In the genomic region with DNA sequence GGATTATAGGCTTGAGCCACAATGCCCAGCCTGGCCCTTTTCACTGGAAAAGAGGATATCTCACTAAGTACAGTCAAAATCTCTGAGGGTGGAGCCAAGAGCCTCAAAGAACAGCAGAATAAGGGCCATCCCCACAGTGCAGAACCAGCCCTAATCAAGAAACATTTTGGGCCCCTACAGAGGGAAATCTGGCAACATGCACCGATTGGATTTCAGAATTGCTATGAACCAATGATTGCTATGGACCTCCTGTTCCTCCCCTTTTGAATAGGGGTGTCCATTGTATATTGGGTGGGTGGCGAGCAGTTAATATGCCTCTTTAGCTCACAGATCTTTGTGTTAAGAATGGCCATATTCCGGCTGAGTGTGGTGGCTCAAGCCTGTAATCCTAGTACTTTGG, we compare ENCODE assay signal across 29 cellular contexts. TPM values are rescaled to one million over a fixed set of nuclear protein-coding genes. Genes with fewer than 3 reads are reported as not detected.
"Had no signal": no experiment of that assay in that cellular context is flagged by ENCODE, and none has a peak within 500 bp of the region (broad histone marks: within the 10 kb centered on the region; RNA-seq: fewer than 3 reads in every experiment).

No MANE protein-coding gene starts in this region.

- H3K36me3 Mint-ChIP-seq: immature natural killer cell; natural killer cell treated with Interleukin-12 subunit alpha and Interleukin-12 subunit beta and Interleukin-15 and Interleukin-18, amount 100 ng/mL, for 72 hours; stimulated activated memory B cell treated with anti-CD40 and anti-IgM and Interleukin-4, amounts not matched to agents 10 μg/mL and 1 μg/mL and 100 μg/mL, for 72 hours had no signal

- H3K27me3 Mint-ChIP-seq: progenitor cell of endocrine pancreas had no signal

- H3K27ac Mint-ChIP-seq: immature natural killer cell; naive thymus-derived CD4-positive, alpha-beta T cell; natural killer cell treated with Interleukin-12 subunit alpha and Interleukin-12 subunit beta and Interleukin-15 and Interleukin-18, amount 100 ng/mL, for 72 hours; progenitor cell of endocrine pancreas; stimulated activated memory B cell treated with anti-CD40 and anti-IgM and Interleukin-4, amounts not matched to agents 10 μg/mL and 1 μg/mL and 100 μg/mL, for 72 hours had no signal

- H3K27me3 ChIP-seq: heart left ventricle, left lung, ovary, right atrium auricular region, right lobe of liver, testis, thyroid gland, transverse colon, upper lobe of right lung had no signal

- DNase-seq: heart left ventricle; hypothalamus; immature natural killer cell; kidney glomerular epithelial cell; left cardiac atrium; left lung; lower lobe of right lung; mammary epithelial cell; mesenchymal stem cell; midbrain; mucosa of descending colon; naive thymus-derived CD4-positive, alpha-beta T cell; ovary; stimulated activated CD4-positive, alpha-beta T cell treated with anti-CD3 and anti-CD28 coated beads, Interleukin-1b, Interleukin-23, amount 100 ng/mL, for 48 hours; stimulated activated CD4-positive, alpha-beta T cell treated with anti-CD3 and anti-CD28 coated beads, Interleukin-2, amount 100 ng/mL, for 48 hours; stimulated activated CD4-positive, alpha-beta T cell treated with anti-CD3 and anti-CD28 coated beads, Interleukin-4, amount 100 ng/mL, for 4 hours; stimulated activated CD8-positive, alpha-beta memory T cell treated with anti-CD3 and anti-CD28 coated beads, Interleukin-4, amount 100 ng/mL, for 48 hours; stimulated activated naive CD4-positive, alpha-beta T cell treated with Interleukin-2 at 50 U/mL for 16 hours; stomach; testis; thyroid gland; transverse colon; upper lobe of right lung had no signal

- ATAC-seq: heart left ventricle; left cardiac atrium; left lung; lower lobe of right lung; mucosa of descending colon; naive thymus-derived CD4-positive, alpha-beta T cell; natural killer cell treated with Interleukin-12 subunit alpha and Interleukin-12 subunit beta and Interleukin-15 and Interleukin-18, amount 100 ng/mL, for 72 hours; right lobe of liver; stimulated activated memory B cell treated with anti-CD40 and anti-IgM and Interleukin-4, amounts not matched to agents 10 μg/mL and 1 μg/mL and 100 μg/mL, for 72 hours; upper lobe of right lung had no signal

- H3K4me3 Mint-ChIP-seq: immature natural killer cell; naive thymus-derived CD4-positive, alpha-beta T cell; natural killer cell treated with Interleukin-12 subunit alpha and Interleukin-12 subunit beta and Interleukin-15 and Interleukin-18, amount 100 ng/mL, for 72 hours; stimulated activated memory B cell treated with anti-CD40 and anti-IgM and Interleukin-4, amounts not matched to agents 10 μg/mL and 1 μg/mL and 100 μg/mL, for 72 hours had no signal

- H3K36me3 ChIP-seq: heart left ventricle, left lung, lower lobe of right lung, ovary, right atrium auricular region, right lobe of liver, stomach, thyroid gland, transverse colon, upper lobe of right lung had no signal

- H3K9me3 ChIP-seq: left lung, lower lobe of right lung, mucosa of descending colon, ovary, right atrium auricular region, right lobe of liver, testis, thyroid gland, transverse colon, upper lobe of right lung had no signal

- H3K4me1 ChIP-seq: heart left ventricle, left lung, lower lobe of right lung, right atrium auricular region, right lobe of liver, stomach, testis, transverse colon, upper lobe of right lung had no signal

- H3K4me1 Mint-ChIP-seq: immature natural killer cell; naive thymus-derived CD4-positive, alpha-beta T cell; stimulated activated memory B cell treated with anti-CD40 and anti-IgM and Interleukin-4, amounts not matched to agents 10 μg/mL and 1 μg/mL and 100 μg/mL, for 72 hours had no signal

- H3K4me3 ChIP-seq: heart left ventricle, left lung, lower lobe of right lung, mucosa of descending colon, ovary, right atrium auricular region, right lobe of liver, smooth muscle cell, stomach, testis, thyroid gland, transverse colon, upper lobe of right lung had no signal

- H3K4me2 ChIP-seq: smooth muscle cell had no signal

- H3K27ac ChIP-seq: heart left ventricle, left lung, lower lobe of right lung, ovary, right atrium auricular region, right lobe of liver, stomach, testis, thyroid gland, transverse colon, upper lobe of right lung had no signal

RNA-seq across cellular contexts. Expression of a gene that starts 42.7 kb away (rescaled TPM):
- total RNA-seq: natural killer cell treated with Interleukin-12 subunit alpha and Interleukin-12 subunit beta and Interleukin-15 and Interleukin-18, amount 100 ng/mL, for 72 hours had no signal
- polyA plus RNA-seq: immature natural killer cell had no signal
